Comparison of ENCODE assay signal across 8 cellular contexts in the genomic region with DNA sequence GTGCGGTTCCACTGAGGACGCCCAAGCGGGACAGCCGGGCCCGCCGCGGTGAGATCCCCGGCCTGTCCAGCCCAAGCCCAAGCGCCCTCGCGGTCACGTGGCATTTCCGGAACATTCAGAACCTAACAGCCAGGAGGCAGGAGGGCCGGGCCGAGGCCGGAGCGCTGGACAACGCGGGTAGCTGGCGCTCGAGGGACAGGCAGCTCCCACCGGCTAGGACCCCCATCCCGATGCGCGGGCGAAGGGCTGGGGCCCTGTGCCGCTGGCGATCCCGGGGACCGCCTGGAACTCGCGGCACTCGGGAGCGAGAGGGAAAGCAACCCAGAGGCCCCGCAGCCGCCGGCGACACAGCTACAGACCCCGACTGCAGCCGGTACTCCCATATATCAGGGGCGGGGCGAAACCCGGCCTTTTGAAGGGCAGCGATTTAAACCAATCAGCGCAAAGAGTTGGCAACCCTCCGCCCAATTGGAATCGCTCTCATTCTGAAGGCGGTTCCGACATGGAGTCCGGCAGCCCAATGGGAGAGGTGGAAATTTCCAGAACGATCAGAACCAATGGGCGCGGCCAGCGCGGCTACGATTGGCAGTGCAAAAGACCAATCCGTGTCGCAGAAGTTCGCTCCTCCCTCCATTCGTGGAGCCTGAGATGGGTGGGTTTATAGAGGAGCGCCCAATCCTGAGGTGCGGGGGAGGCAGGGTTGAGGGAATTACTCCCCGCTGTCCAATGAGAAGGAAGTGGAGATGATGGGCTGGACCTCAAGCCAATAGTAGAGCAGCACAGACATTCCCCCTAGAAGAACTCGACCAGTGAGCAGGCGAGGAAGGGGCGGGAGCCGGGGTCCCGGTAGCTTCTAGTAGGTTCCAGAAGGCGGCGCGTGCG. TPM values are rescaled to one million over a fixed set of nuclear protein-coding genes. Genes with fewer than 3 reads are reported as not detected.
DNase-seq lines count a peak whose midpoint lies in the region; ATAC-seq and TF ChIP-seq lines count a peak whose summit lies in the region.

A gene (plus strand): TSS at position 849 of the 882 bp plus-strand sequence. CDS start 91 bp downstream, outside the sequence.

- ATAC-seq in GM21717 (IDR thresholded peaks at IDR 0.05; ENCODE audit: unreplicated experiment), result peak; percentile 83

- no peaks in the 10 kb centered on the region for H3K9me3 Mint-ChIP-seq in activated T-cell treated with anti-CD3 and anti-CD28 coated beads, Interleukin-2, amount 50 U/mL, for 24 hours

- WGBS in esophagus, 2 donors, result 0 to 1% methylated on average over 69 to 72 of the region's 72 CpGs

- DNase-seq in DMS79 (lab: John Stamatoyannopoulos, UW) (peak; percentile 100), KBM-7 (peak; percentile 100)
- peak; percentile 98 for DNase-seq in activated T-cell treated with anti-CD3 and anti-CD28 coated beads, Interleukin-2, amount 50 U/mL, for 24 hours
- DNase-seq in stimulated activated CD8-positive, alpha-beta memory T cell treated with anti-CD3 and anti-CD28 coated beads, Interleukin-7, amount 100 ng/mL, for 24 hours (ENCODE audit: low read depth), result peak; percentile 98

- peaks cover 0 to 9% of the 10 kb centered on the region in 2 donors for H3K4me1 ChIP-seq in esophagus (ENCODE audit: control insufficient read depth in 2 of 2, insufficient read depth in 2 of 2, low read length in 1 of 2)
- peaks cover 38% of the 10 kb centered on the region for H3K4me1 ChIP-seq in muscle layer of colon (ENCODE audit: insufficient read depth, low read length)

- no peaks in the 10 kb centered on the region for H3K27me3 Mint-ChIP-seq in activated T-cell treated with anti-CD3 and anti-CD28 coated beads, Interleukin-2, amount 50 U/mL, for 24 hours

- in situ Hi-C loops in KBM-7 (cut with MboI; ENCODE audit: low pct_unique_long_range_greater_than_20kb, low sequenced_read_pairs), result no loop called here

- peak within 1 kb of the TSS; percentile 99 for H3K27ac Mint-ChIP-seq in activated T-cell treated with anti-CD3 and anti-CD28 coated beads, Interleukin-2, amount 50 U/mL, for 24 hours

- H3K27ac ChIP-seq in esophagus (ENCODE audit: low read depth in 2 of 2, low read length in 1 of 2) (peak within 1 kb of the TSS; percentile 96 to 97), muscle layer of colon (ENCODE audit: low read depth, low read length) (peak within 1 kb of the TSS; percentile 83)

- H3K4me3 Mint-ChIP-seq in activated T-cell treated with anti-CD3 and anti-CD28 coated beads, Interleukin-2, amount 50 U/mL, for 24 hours, result no peak within 1 kb of the TSS

- H3K9me3 ChIP-seq in esophagus (ENCODE audit: control insufficient read depth in 2 of 2, insufficient read depth in 1 of 2, low read depth in 1 of 2, low read length in 1 of 2), result no peaks in the 10 kb centered on the region
- H3K9me3 ChIP-seq in muscle layer of colon (ENCODE audit: low read length), result no peaks in the 10 kb centered on the region

- peaks cover 28% of the 10 kb centered on the region for H3K36me3 Mint-ChIP-seq in activated T-cell treated with anti-CD3 and anti-CD28 coated beads, Interleukin-2, amount 50 U/mL, for 24 hours (ENCODE audit: low read depth)

- H3K9ac ChIP-seq in muscle layer of colon (ENCODE audit: low read length), result peak within 1 kb of the TSS; percentile 62

- H3K27me3 ChIP-seq in esophagus (ENCODE audit: control insufficient read depth in 1 of 2, insufficient read depth in 2 of 2, low read length in 2 of 2) (no peaks in the 10 kb centered on the region), muscle layer of colon (ENCODE audit: control insufficient read depth in 1 of 2, insufficient read depth in 2 of 2, low read length in 2 of 2) (no peaks in the 10 kb centered on the region)

- no peaks in the 10 kb centered on the region for H3K36me3 ChIP-seq in esophagus (ENCODE audit: control insufficient read depth in 2 of 2, insufficient read depth in 2 of 2, low read length in 1 of 2)
- H3K36me3 ChIP-seq in muscle layer of colon (ENCODE audit: insufficient read depth, low read length), result peaks cover 8% of the 10 kb centered on the region

- peaks cover 51% of the 10 kb centered on the region for H3K4me1 Mint-ChIP-seq in activated T-cell treated with anti-CD3 and anti-CD28 coated beads, Interleukin-2, amount 50 U/mL, for 24 hours (ENCODE audit: low read depth)

- H3K4me3 ChIP-seq in esophagus (ENCODE audit: low read depth in 1 of 2, low read length in 2 of 2), result peak within 1 kb of the TSS; percentile 68 to 75
- peak within 1 kb of the TSS; percentile 59 to 83 for H3K4me3 ChIP-seq in muscle layer of colon (ENCODE audit: low read depth in 1 of 2, low read length in 2 of 2)

TF ChIP-seq in PFSK-1, 5 proteins besides CTCF, POLR2A, EP300 and RAD21:
- TF ChIP-seq, protein P1, sequence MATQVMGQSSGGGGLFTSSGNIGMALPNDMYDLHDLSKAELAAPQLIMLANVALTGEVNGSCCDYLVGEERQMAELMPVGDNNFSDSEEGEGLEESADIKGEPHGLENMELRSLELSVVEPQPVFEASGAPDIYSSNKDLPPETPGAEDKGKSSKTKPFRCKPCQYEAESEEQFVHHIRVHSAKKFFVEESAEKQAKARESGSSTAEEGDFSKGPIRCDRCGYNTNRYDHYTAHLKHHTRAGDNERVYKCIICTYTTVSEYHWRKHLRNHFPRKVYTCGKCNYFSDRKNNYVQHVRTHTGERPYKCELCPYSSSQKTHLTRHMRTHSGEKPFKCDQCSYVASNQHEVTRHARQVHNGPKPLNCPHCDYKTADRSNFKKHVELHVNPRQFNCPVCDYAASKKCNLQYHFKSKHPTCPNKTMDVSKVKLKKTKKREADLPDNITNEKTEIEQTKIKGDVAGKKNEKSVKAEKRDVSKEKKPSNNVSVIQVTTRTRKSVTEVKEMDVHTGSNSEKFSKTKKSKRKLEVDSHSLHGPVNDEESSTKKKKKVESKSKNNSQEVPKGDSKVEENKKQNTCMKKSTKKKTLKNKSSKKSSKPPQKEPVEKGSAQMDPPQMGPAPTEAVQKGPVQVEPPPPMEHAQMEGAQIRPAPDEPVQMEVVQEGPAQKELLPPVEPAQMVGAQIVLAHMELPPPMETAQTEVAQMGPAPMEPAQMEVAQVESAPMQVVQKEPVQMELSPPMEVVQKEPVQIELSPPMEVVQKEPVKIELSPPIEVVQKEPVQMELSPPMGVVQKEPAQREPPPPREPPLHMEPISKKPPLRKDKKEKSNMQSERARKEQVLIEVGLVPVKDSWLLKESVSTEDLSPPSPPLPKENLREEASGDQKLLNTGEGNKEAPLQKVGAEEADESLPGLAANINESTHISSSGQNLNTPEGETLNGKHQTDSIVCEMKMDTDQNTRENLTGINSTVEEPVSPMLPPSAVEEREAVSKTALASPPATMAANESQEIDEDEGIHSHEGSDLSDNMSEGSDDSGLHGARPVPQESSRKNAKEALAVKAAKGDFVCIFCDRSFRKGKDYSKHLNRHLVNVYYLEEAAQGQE (IDR thresholded peaks at IDR 0.05; ENCODE audit: insufficient read depth in 1 of 2, low read depth in 2 of 2, low read length in 2 of 2), result peak in 1 of 2 experiments; percentile 52; a peak in 1 of 4 replicates
- peak; percentile 94 for TF ChIP-seq TAF1 (IDR thresholded peaks at IDR 0.05; ENCODE audit: borderline replicate concordance, insufficient read depth, low read length)
- no peak for TF ChIP-seq FOXP2 (optimal IDR thresholded peaks at IDR 0.05; ENCODE audit: borderline replicate concordance, extremely low read depth, extremely low read length, insufficient read depth)
- TF ChIP-seq SIN3A (IDR thresholded peaks at IDR 0.05; ENCODE audit: borderline replicate concordance, insufficient read depth, low read length), result 0 out of 2 replicates have a peak, but pooled peaks have one; percentile 8
- TF ChIP-seq POLR2AphosphoS5 (IDR thresholded peaks at IDR 0.05; ENCODE audit: low read depth, low read length), result peak; percentile 95
TF ChIP-seq in PFSK-1: peak in this region for 4.

RNA-seq across cellular contexts. Expression of the gene that starts here (rescaled TPM):
- polyA plus RNA-seq in PFSK-1 (2012; ENCODE audit: insufficient read length, low read depth), result 450 TPM
- 10 to 100 TPM; 60.0 to 69.4 TPM for polyA plus RNA-seq in esophagus

Comparison
In these comparisons a context has a peak if more than half of its experiments do, and no peak if none do; other contexts are left out.
1. Peak in every context shown above with its lines: DNase-seq, ATAC-seq, H3K4me3 ChIP-seq and H3K27ac ChIP-seq.